1 cellular context compared by ENCODE assay signal in the genomic region with DNA sequence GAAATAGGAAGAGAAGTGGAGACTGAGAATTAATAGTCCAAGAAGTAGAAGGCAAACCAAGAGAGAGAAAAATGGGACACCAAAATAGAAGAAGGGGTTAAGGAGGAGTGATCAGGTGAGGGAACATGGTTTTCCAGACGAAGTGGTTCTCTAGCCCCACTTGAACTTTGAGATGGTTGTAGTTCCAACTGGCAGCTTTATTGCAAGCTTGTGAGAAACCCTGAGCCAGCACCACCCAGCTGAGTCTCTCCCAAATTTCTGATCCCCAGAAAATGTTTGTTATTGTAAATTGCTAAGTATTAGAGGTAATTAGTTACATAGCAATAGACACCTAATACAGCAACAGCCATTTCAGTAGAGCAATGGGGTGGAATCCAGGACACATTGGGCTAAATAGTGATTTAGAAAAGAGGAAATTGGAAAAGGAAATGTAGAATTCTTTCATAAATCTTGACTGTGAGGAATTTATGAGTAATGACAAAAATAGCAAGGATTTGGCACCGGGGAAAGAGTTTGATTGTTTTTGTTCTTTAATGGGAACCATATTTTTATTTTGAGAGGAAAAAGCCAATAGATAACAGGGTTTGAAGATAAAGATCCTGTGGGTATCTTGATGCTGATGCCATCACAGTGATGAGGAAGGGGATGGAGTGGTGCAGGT.
TF ChIP-seq lines count a peak whose summit lies in the region.

No MANE protein-coding gene starts in this region.

TF ChIP-seq in IMR-90, 13 proteins besides CTCF, POLR2A, EP300 and RAD21 (continued from another document):
- TF ChIP-seq NFE2L2 (IDR thresholded peaks at IDR 0.05; ENCODE audit: low read depth, low read length), result no peak
